Comparison of ENCODE assay signal across 1 cellular context in the genomic region with DNA sequence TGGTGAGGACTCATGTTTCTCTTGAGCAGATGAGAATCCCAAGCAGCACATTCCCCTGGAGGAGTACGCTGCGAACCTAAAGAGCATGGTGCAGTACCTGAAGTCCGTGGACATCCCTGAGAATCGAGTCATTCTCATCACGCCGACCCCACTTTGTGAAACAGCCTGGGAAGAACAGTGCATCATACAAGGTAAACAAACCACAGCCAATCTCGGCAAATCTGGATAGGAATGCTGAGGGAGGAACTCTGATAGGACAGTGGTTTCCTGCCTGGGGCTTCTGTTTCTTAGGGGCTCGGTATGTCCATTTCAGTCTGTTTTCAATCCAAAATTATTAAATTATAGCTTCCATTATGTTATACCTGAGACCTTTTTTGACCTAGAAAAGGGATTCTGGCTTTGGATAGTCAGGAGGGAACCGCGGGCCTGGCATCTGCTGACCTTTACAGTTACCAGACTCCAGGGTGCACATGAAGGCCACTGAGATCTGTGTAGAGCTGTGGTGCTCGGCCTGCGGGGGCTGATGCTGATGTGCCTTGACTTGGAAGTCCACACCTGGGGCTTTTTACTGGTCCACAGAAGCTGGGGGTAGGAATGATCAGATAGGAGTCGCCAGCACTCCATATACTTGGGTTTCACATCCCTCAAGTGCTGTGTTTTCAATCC.
TF ChIP-seq lines count a peak whose summit lies in the region.

No MANE protein-coding gene starts in this region.

TF ChIP-seq in GM23338, 12 proteins besides CTCF, POLR2A, EP300 and RAD21 (continued from another document):
- TF ChIP-seq, protein P1, sequence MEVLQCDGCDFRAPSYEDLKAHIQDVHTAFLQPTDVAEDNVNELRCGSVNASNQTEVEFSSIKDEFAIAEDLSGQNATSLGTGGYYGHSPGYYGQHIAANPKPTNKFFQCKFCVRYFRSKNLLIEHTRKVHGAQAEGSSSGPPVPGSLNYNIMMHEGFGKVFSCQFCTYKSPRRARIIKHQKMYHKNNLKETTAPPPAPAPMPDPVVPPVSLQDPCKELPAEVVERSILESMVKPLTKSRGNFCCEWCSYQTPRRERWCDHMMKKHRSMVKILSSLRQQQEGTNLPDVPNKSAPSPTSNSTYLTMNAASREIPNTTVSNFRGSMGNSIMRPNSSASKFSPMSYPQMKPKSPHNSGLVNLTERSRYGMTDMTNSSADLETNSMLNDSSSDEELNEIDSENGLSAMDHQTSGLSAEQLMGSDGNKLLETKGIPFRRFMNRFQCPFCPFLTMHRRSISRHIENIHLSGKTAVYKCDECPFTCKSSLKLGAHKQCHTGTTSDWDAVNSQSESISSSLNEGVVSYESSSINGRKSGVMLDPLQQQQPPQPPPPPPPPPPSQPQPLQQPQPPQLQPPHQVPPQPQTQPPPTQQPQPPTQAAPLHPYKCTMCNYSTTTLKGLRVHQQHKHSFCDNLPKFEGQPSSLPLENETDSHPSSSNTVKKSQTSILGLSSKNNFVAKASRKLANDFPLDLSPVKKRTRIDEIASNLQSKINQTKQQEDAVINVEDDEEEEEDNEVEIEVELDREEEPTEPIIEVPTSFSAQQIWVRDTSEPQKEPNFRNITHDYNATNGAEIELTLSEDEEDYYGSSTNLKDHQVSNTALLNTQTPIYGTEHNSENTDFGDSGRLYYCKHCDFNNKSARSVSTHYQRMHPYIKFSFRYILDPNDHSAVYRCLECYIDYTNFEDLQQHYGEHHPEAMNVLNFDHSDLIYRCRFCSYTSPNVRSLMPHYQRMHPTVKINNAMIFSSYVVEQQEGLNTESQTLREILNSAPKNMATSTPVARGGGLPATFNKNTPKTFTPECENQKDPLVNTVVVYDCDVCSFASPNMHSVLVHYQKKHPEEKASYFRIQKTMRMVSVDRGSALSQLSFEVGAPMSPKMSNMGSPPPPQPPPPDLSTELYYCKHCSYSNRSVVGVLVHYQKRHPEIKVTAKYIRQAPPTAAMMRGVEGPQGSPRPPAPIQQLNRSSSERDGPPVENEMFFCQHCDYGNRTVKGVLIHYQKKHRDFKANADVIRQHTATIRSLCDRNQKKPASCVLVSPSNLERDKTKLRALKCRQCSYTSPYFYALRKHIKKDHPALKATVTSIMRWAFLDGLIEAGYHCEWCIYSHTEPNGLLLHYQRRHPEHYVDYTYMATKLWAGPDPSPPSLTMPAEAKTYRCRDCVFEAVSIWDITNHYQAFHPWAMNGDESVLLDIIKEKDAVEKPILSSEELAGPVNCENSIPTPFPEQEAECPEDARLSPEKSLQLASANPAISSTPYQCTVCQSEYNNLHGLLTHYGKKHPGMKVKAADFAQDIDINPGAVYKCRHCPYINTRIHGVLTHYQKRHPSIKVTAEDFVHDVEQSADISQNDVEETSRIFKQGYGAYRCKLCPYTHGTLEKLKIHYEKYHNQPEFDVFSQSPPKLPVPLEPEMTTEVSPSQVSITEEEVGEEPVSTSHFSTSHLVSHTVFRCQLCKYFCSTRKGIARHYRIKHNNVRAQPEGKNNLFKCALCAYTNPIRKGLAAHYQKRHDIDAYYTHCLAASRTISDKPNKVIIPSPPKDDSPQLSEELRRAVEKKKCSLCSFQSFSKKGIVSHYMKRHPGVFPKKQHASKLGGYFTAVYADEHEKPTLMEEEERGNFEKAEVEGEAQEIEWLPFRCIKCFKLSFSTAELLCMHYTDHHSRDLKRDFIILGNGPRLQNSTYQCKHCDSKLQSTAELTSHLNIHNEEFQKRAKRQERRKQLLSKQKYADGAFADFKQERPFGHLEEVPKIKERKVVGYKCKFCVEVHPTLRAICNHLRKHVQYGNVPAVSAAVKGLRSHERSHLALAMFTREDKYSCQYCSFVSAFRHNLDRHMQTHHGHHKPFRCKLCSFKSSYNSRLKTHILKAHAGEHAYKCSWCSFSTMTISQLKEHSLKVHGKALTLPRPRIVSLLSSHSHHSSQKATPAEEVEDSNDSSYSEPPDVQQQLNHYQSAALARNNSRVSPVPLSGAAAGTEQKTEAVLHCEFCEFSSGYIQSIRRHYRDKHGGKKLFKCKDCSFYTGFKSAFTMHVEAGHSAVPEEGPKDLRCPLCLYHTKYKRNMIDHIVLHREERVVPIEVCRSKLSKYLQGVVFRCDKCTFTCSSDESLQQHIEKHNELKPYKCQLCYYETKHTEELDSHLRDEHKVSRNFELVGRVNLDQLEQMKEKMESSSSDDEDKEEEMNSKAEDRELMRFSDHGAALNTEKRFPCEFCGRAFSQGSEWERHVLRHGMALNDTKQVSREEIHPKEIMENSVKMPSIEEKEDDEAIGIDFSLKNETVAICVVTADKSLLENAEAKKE (CRISPR knock-in tag; IDR thresholded peaks at IDR 0.05): no peak
- TF ChIP-seq JUNB (IDR thresholded peaks at IDR 0.05; ENCODE audit: unreplicated experiment) (no peak), EZH2 (IDR thresholded peaks at IDR 0.05; ENCODE audit: low read depth, unreplicated experiment) (no peak), POLR2AphosphoS5 (IDR thresholded peaks at IDR 0.05; ENCODE audit: low read depth) (no peak), EZH2phosphoT487 (IDR thresholded peaks at IDR 0.05; ENCODE audit: unreplicated experiment) (no peak), NANOG (IDR thresholded peaks at IDR 0.05; ENCODE audit: borderline replicate concordance) (no peak), STAT1 (IDR thresholded peaks at IDR 0.05; ENCODE audit: unreplicated experiment) (no peak), ZNF114 (CRISPR knock-in tag; IDR thresholded peaks at IDR 0.05) (no peak), CREB1 (CRISPR knock-in tag; IDR thresholded peaks at IDR 0.05; ENCODE audit: low read depth) (no peak), ETS1 (IDR thresholded peaks at IDR 0.05) (no peak)
- TF ChIP-seq, protein P2, sequence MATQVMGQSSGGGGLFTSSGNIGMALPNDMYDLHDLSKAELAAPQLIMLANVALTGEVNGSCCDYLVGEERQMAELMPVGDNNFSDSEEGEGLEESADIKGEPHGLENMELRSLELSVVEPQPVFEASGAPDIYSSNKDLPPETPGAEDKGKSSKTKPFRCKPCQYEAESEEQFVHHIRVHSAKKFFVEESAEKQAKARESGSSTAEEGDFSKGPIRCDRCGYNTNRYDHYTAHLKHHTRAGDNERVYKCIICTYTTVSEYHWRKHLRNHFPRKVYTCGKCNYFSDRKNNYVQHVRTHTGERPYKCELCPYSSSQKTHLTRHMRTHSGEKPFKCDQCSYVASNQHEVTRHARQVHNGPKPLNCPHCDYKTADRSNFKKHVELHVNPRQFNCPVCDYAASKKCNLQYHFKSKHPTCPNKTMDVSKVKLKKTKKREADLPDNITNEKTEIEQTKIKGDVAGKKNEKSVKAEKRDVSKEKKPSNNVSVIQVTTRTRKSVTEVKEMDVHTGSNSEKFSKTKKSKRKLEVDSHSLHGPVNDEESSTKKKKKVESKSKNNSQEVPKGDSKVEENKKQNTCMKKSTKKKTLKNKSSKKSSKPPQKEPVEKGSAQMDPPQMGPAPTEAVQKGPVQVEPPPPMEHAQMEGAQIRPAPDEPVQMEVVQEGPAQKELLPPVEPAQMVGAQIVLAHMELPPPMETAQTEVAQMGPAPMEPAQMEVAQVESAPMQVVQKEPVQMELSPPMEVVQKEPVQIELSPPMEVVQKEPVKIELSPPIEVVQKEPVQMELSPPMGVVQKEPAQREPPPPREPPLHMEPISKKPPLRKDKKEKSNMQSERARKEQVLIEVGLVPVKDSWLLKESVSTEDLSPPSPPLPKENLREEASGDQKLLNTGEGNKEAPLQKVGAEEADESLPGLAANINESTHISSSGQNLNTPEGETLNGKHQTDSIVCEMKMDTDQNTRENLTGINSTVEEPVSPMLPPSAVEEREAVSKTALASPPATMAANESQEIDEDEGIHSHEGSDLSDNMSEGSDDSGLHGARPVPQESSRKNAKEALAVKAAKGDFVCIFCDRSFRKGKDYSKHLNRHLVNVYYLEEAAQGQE (IDR thresholded peaks at IDR 0.05; ENCODE audit: unreplicated experiment): no peak
